9 cellular contexts compared by ENCODE assay signal in genomic region chr16:81519298-81520150, GRCh38.
A peak's percentile ranks its signal among the peaks of the same experiment; 100 is the strongest.
DNase-seq lines count a peak whose midpoint lies in the region; ATAC-seq and TF ChIP-seq lines count a peak whose summit lies in the region.
"Had no signal": no experiment of that assay in that cellular context is flagged by ENCODE, and none has a peak within 500 bp of the region (broad histone marks: within the 10 kb centered on the region; RNA-seq: fewer than 3 reads in every experiment).

No MANE protein-coding gene starts in this region.

- H4K5ac ChIP-seq in mesendoderm (ENCODE audit: low read length) = no peak overlapping the region

- no peak overlapping the region for H3K23ac ChIP-seq in mesendoderm (ENCODE audit: low read length)

- H4K8ac ChIP-seq in mesendoderm (ENCODE audit: low read depth, low read length) = no peak overlapping the region

- no peaks in the 10 kb centered on the region for H3K9me3 Mint-ChIP-seq in activated CD4-positive, alpha-beta T cell treated with anti-CD3 and anti-CD28 coated beads, Interleukin-2, amount 10 ng/mL, durations not matched to agents 7 days and 5 days
- no peaks in the 10 kb centered on the region for H3K9me3 Mint-ChIP-seq in stimulated activated naive B cell treated with anti-CD40 and anti-IgM and Interleukin-4, amounts not matched to agents 10 μg/mL and 1 μg/mL and 100 μg/mL, for 72 hours

- H3K4me2 ChIP-seq in OCI-LY7 (ENCODE audit: low read length) (peak overlapping the region; percentile 62), mesendoderm (ENCODE audit: low read length) (no peak overlapping the region)

- H3K9me3 ChIP-seq in OCI-LY7 (ENCODE audit: low read length) = no peaks in the 10 kb centered on the region

- CTCF ChIA-PET in activated CD4-positive, alpha-beta T cell treated with anti-CD3 and anti-CD28 coated beads, Interleukin-2, amount 10 ng/mL, durations not matched to agents 7 days and 5 days (lab: Charles Lee) = interaction anchor here (0.5 to 1.3 kb wide), 3 partner anchors 9 to 661 kb away, joined by 3 read pairs; no protein-coding TSS in a partner anchor
- CTCF ChIA-PET in OCI-LY7 (lab: Charles Lee; ENCODE audit: unreplicated experiment) = no interaction called here

- H3K4me1 ChIP-seq in OCI-LY7 (ENCODE audit: insufficient read depth, low read length, poor library complexity, severe bottlenecking) = peaks cover 43% of the 10 kb centered on the region
- H3K4me1 ChIP-seq in mesendoderm (ENCODE audit: control insufficient read depth, low read depth, low read length) = no peaks in the 10 kb centered on the region

- peak overlapping the region; percentile 5 for H3K4me3 ChIP-seq in OCI-LY7 (ENCODE audit: low read depth, low read length, poor library complexity, severe bottlenecking)
- no peak overlapping the region for H3K4me3 ChIP-seq in mesendoderm (ENCODE audit: low read length)

- H3K9me2 ChIP-seq in OCI-LY7 (ENCODE audit: insufficient read depth, low read length) = no peaks in the 10 kb centered on the region

- peaks cover 35% of the 10 kb centered on the region for H3K79me1 ChIP-seq in mesendoderm (ENCODE audit: low read length)

- H2AK5ac ChIP-seq in mesendoderm (ENCODE audit: low read length) = no peak overlapping the region

- H2BK5ac ChIP-seq in mesendoderm (ENCODE audit: low read length) = no peak overlapping the region

- H3K56ac ChIP-seq in mesendoderm (ENCODE audit: low read length) = no peak overlapping the region

- no peak for DNase-seq in activated CD4-positive, alpha-beta T cell treated with anti-CD3 and anti-CD28 coated beads, Interleukin-2, amount 10 ng/mL, durations not matched to agents 7 days and 5 days
- no peak for DNase-seq in activated CD4-positive, alpha-beta T cell treated with anti-CD3 and anti-CD28 coated beads for 4 hours
- DNase-seq in OCI-LY7 (ENCODE audit: low spot score) (peak; percentile 41), mesendoderm (no peak), SHP77 (lab: John Stamatoyannopoulos, UW) (no peak)
- DNase-seq in stimulated activated naive B cell treated with anti-CD40 and anti-IgM and Interleukin-4, amounts not matched to agents 10 μg/mL and 1 μg/mL and 100 μg/mL, for 72 hours = no peak
- DNase-seq: ACHN had no signal

- no peak overlapping the region for H3K9ac ChIP-seq in mesendoderm (ENCODE audit: low read length)

- intact Hi-C loops in OCI-LY7 (cut with micrococcal nuclease; ENCODE audit: unreplicated experiment) = loop anchor here (2.0 kb wide), 1 partner anchor 41 kb away; no protein-coding TSS in a partner anchor

- H3K4me1 Mint-ChIP-seq in activated CD4-positive, alpha-beta T cell treated with anti-CD3 and anti-CD28 coated beads, Interleukin-2, amount 10 ng/mL, durations not matched to agents 7 days and 5 days = peaks cover 53% of the 10 kb centered on the region
- H3K4me1 Mint-ChIP-seq in stimulated activated naive B cell treated with anti-CD40 and anti-IgM and Interleukin-4, amounts not matched to agents 10 μg/mL and 1 μg/mL and 100 μg/mL, for 72 hours = peaks cover 32 to 60% of the 10 kb centered on the region in 2 donors

- H3K79me2 ChIP-seq in OCI-LY7 (ENCODE audit: insufficient read depth, low read depth, low read length) (peaks cover 14% of the 10 kb centered on the region; the same call in 1 of the 2 replicates), mesendoderm (ENCODE audit: control insufficient read depth, insufficient read depth, low read length) (peaks cover 16% of the 10 kb centered on the region)

- peaks cover 11% of the 10 kb centered on the region for H3K36me3 Mint-ChIP-seq in activated CD4-positive, alpha-beta T cell treated with anti-CD3 and anti-CD28 coated beads, Interleukin-2, amount 10 ng/mL, durations not matched to agents 7 days and 5 days (ENCODE audit: low read depth)
- H3K36me3 Mint-ChIP-seq in stimulated activated naive B cell treated with anti-CD40 and anti-IgM and Interleukin-4, amounts not matched to agents 10 μg/mL and 1 μg/mL and 100 μg/mL, for 72 hours = peaks cover 20 to 32% of the 10 kb centered on the region in 2 donors

- H3K4ac ChIP-seq in mesendoderm (ENCODE audit: low read depth, low read length) = no peak overlapping the region

- H3K27ac ChIP-seq in OCI-LY7 (ENCODE audit: low read depth, low read length, poor library complexity, severe bottlenecking) (peak overlapping the region; percentile 33), mesendoderm (ENCODE audit: low read depth, low read length) (no peak overlapping the region)

- H3K27ac Mint-ChIP-seq in activated CD4-positive, alpha-beta T cell treated with anti-CD3 and anti-CD28 coated beads, Interleukin-2, amount 10 ng/mL, durations not matched to agents 7 days and 5 days = peak overlapping the region; percentile 63
- peak overlapping the region; percentile 89 for H3K27ac Mint-ChIP-seq in stimulated activated naive B cell treated with anti-CD40 and anti-IgM and Interleukin-4, amounts not matched to agents 10 μg/mL and 1 μg/mL and 100 μg/mL, for 72 hours

- H2BK15ac ChIP-seq in mesendoderm (replicated peaks; ENCODE audit: low read depth) = no peak overlapping the region

- H3K27me3 ChIP-seq in mesendoderm (ENCODE audit: insufficient read depth, low read length, poor library complexity) = no peaks in the 10 kb centered on the region

- ATAC-seq in esophagus mucosa = peak; percentile 27
- ATAC-seq in stimulated activated naive B cell treated with anti-CD40 and anti-IgM and Interleukin-4, amounts not matched to agents 10 μg/mL and 1 μg/mL and 100 μg/mL, for 72 hours (replicated peaks) = peak; percentile 21 to 24
- no peak for ATAC-seq in HG02642 (IDR thresholded peaks at IDR 0.05; ENCODE audit: poor library complexity, unreplicated experiment)

- H3K27me3 Mint-ChIP-seq in activated CD4-positive, alpha-beta T cell treated with anti-CD3 and anti-CD28 coated beads, Interleukin-2, amount 10 ng/mL, durations not matched to agents 7 days and 5 days = no peaks in the 10 kb centered on the region
- H3K27me3 Mint-ChIP-seq in stimulated activated naive B cell treated with anti-CD40 and anti-IgM and Interleukin-4, amounts not matched to agents 10 μg/mL and 1 μg/mL and 100 μg/mL, for 72 hours = no peaks in the 10 kb centered on the region

- no TSS peak for BruUV-seq in OCI-LY7 (replicated peaks; lab: Mats Ljungman, UMichigan)

- no peak overlapping the region for H3K4me3 Mint-ChIP-seq in activated CD4-positive, alpha-beta T cell treated with anti-CD3 and anti-CD28 coated beads, Interleukin-2, amount 10 ng/mL, durations not matched to agents 7 days and 5 days
- peak overlapping the region; percentile 5 to 29 for H3K4me3 Mint-ChIP-seq in stimulated activated naive B cell treated with anti-CD40 and anti-IgM and Interleukin-4, amounts not matched to agents 10 μg/mL and 1 μg/mL and 100 μg/mL, for 72 hours

- H2BK120ac ChIP-seq in mesendoderm (ENCODE audit: low read depth, low read length) = no peak overlapping the region

- H3K36me3 ChIP-seq in OCI-LY7 (ENCODE audit: insufficient read depth, low read length) = peaks cover 11% of the 10 kb centered on the region
- no peaks in the 10 kb centered on the region for H3K36me3 ChIP-seq in mesendoderm (ENCODE audit: control insufficient read depth, insufficient read depth, low read length)

- H2AFZ ChIP-seq in OCI-LY7 (ENCODE audit: low read length) = no peak overlapping the region

- WGBS in mesendoderm (ENCODE audit: extremely low coverage, insufficient coverage, low lambda C conversion rate) = no CpG with 5 or more reads among the region's 9 CpGs

- no peak overlapping the region for H3K18ac ChIP-seq in mesendoderm (ENCODE audit: low read length)

- peaks cover 24% of the 10 kb centered on the region for H4K20me1 ChIP-seq in OCI-LY7 (ENCODE audit: insufficient read depth, low read length)

- TF ChIP-seq CTCF in OCI-LY7 (conservative IDR thresholded peaks at IDR 0.05; ENCODE audit: low read length) = no peak

- POLR2A ChIA-PET in activated CD4-positive, alpha-beta T cell treated with anti-CD3 and anti-CD28 coated beads, Interleukin-2, amount 10 ng/mL, durations not matched to agents 7 days and 5 days (lab: Charles Lee) = no interaction called here
- POLR2A ChIA-PET in OCI-LY7 (lab: Charles Lee) = interaction anchor here (1.6 kb wide), 1 partner anchor 38 kb away, joined by 10 read pairs; no protein-coding TSS in a partner anchor
